In genomic region chr3:13588971-13589370, GRCh38 we compare ENCODE assay signal across 26 cellular contexts. TPM values are rescaled to one million over a fixed set of nuclear protein-coding genes. Genes with fewer than 3 reads are reported as not detected.
"Had no signal": no experiment of that assay in that cellular context is flagged by ENCODE, and none has a peak within 500 bp of the region (broad histone marks: within the 10 kb centered on the region; RNA-seq: fewer than 3 reads in every experiment).

No MANE protein-coding gene starts in this region.

- H3K36me3 Mint-ChIP-seq: activated CD4-positive, alpha-beta memory T cell treated with anti-CD3 and anti-CD28 coated beads for 36 hours; activated naive CD4-positive, alpha-beta T cell treated with anti-CD3 and anti-CD28 coated beads, Interleukin-2, amount 10 ng/mL, durations not matched to agents 7 days and 5 days; naive thymus-derived CD4-positive, alpha-beta T cell; type B pancreatic cell had no signal

- H2AFZ ChIP-seq: parathyroid adenoma had no signal

- H3K9me3 ChIP-seq: psoas muscle, right atrium auricular region, thoracic aorta, vagina had no signal

- H3K4me1 ChIP-seq: parathyroid adenoma, psoas muscle had no signal

- ATAC-seq: left colon; naive thymus-derived CD4-positive, alpha-beta T cell; psoas muscle; stimulated activated naive CD8-positive, alpha-beta T cell treated with anti-CD3 and anti-CD28 coated beads, Interleukin-15, Interleukin-2, amounts not matched to agents 100 U/mL and 50 U/mL, for 24 hours had no signal

- H3K4me3 Mint-ChIP-seq: activated CD4-positive, alpha-beta memory T cell treated with anti-CD3 and anti-CD28 coated beads for 36 hours; activated CD4-positive, alpha-beta T cell treated with anti-CD3 and anti-CD28 coated beads, Interleukin-2, amount 10 ng/mL, durations not matched to agents 24 days and 14 days; activated naive CD4-positive, alpha-beta T cell treated with anti-CD3 and anti-CD28 coated beads, Interleukin-2, amount 10 ng/mL, durations not matched to agents 7 days and 5 days; activated T-helper 1 cell treated with anti-CD3 and anti-CD28 coated beads, Interleukin-12 subunit alpha, Interleukin-12 subunit beta, Interleukin-2, Interleukin-4 antibody, amounts not matched to agents 30 ng/mL and 10 ng/mL and 1 ng/mL, durations not matched to agents 14 hours and 24 hours and 36 hours; naive thymus-derived CD4-positive, alpha-beta T cell; type B pancreatic cell had no signal

- H3K9ac ChIP-seq: parathyroid adenoma had no signal

- H3K4me1 Mint-ChIP-seq: activated CD4-positive, alpha-beta T cell treated with anti-CD3 and anti-CD28 coated beads, Interleukin-2, amount 10 ng/mL, durations not matched to agents 24 days and 14 days; activated naive CD4-positive, alpha-beta T cell treated with anti-CD3 and anti-CD28 coated beads, Interleukin-2, amount 10 ng/mL, durations not matched to agents 7 days and 5 days; naive thymus-derived CD4-positive, alpha-beta T cell had no signal

- H3K4me3 ChIP-seq: psoas muscle, right atrium auricular region, thoracic aorta, vagina had no signal

- H3K27ac Mint-ChIP-seq: activated CD4-positive, alpha-beta memory T cell treated with anti-CD3 and anti-CD28 coated beads for 36 hours; activated CD4-positive, alpha-beta T cell treated with anti-CD3 and anti-CD28 coated beads, Interleukin-2, amount 10 ng/mL, durations not matched to agents 24 days and 14 days; activated naive CD4-positive, alpha-beta T cell treated with anti-CD3 and anti-CD28 coated beads, Interleukin-2, amount 10 ng/mL, durations not matched to agents 7 days and 5 days; activated T-helper 1 cell treated with anti-CD3 and anti-CD28 coated beads, Interleukin-12 subunit alpha, Interleukin-12 subunit beta, Interleukin-2, Interleukin-4 antibody, amounts not matched to agents 30 ng/mL and 10 ng/mL and 1 ng/mL, durations not matched to agents 14 hours and 24 hours and 36 hours; naive thymus-derived CD4-positive, alpha-beta T cell; type B pancreatic cell had no signal

- H3K36me3 ChIP-seq: right atrium auricular region, thoracic aorta, vagina had no signal

- H3K27me3 ChIP-seq: right atrium auricular region, vagina had no signal

- H3K9me3 Mint-ChIP-seq: activated CD4-positive, alpha-beta memory T cell treated with anti-CD3 and anti-CD28 coated beads for 36 hours; activated CD4-positive, alpha-beta T cell treated with anti-CD3 and anti-CD28 coated beads, Interleukin-2, amount 10 ng/mL, durations not matched to agents 24 days and 14 days; activated naive CD4-positive, alpha-beta T cell treated with anti-CD3 and anti-CD28 coated beads, Interleukin-2, amount 10 ng/mL, durations not matched to agents 7 days and 5 days; activated T-helper 1 cell treated with anti-CD3 and anti-CD28 coated beads, Interleukin-12 subunit alpha, Interleukin-12 subunit beta, Interleukin-2, Interleukin-4 antibody, amounts not matched to agents 30 ng/mL and 10 ng/mL and 1 ng/mL, durations not matched to agents 14 hours and 24 hours and 36 hours; type B pancreatic cell had no signal

- H3K79me2 ChIP-seq: parathyroid adenoma had no signal

- DNase-seq: activated CD4-positive, alpha-beta memory T cell treated with anti-CD3 and anti-CD28 coated beads for 36 hours; activated CD4-positive, alpha-beta T cell treated with anti-CD3 and anti-CD28 coated beads, Interleukin-2, amount 10 ng/mL, durations not matched to agents 24 days and 14 days; activated CD4-positive, CD25-positive, alpha-beta regulatory T cell treated with anti-CD3 and anti-CD28 coated beads, Interleukin-2, amount 50 U/mL, for 72 hours; activated CD8-positive, alpha-beta memory T cell treated with anti-CD3 and anti-CD28 coated beads, Interleukin-2, amount 50 U/mL, for 4 hours; activated gamma-delta T cell; activated naive CD4-positive, alpha-beta T cell treated with anti-CD3 and anti-CD28 coated beads, Interleukin-2, amount 10 ng/mL, durations not matched to agents 7 days and 5 days; activated T-cell treated with anti-CD3 and anti-CD28 coated beads, Interleukin-2, amount 50 U/mL, for 1 hour; cortex of kidney; foreskin fibroblast; head of caudate nucleus; hippocampal formation; left colon; midbrain; naive thymus-derived CD4-positive, alpha-beta T cell; nucleus accumbens; psoas muscle; stimulated activated CD4-positive, alpha-beta T cell treated with anti-CD3 and anti-CD28 coated beads, Interleukin-12 subunit alpha, Interleukin-12 subunit beta, amount 100 ng/mL, for 4 hours; stimulated activated CD4-positive, alpha-beta T cell treated with anti-CD3 and anti-CD28 coated beads, Interleukin-4, amount 100 ng/mL, for 1 hour; stimulated activated naive CD8-positive, alpha-beta T cell treated with anti-CD3 and anti-CD28 coated beads, Interleukin-15, Interleukin-2, amounts not matched to agents 100 U/mL and 50 U/mL, for 24 hours; T-helper 1 cell had no signal

- H3K27me3 Mint-ChIP-seq: activated CD4-positive, alpha-beta memory T cell treated with anti-CD3 and anti-CD28 coated beads for 36 hours; activated naive CD4-positive, alpha-beta T cell treated with anti-CD3 and anti-CD28 coated beads, Interleukin-2, amount 10 ng/mL, durations not matched to agents 7 days and 5 days; type B pancreatic cell had no signal

- H3K27ac ChIP-seq: parathyroid adenoma, psoas muscle, right atrium auricular region, thoracic aorta, vagina had no signal

RNA-seq across cellular contexts. Expression of gene FBLN2, which starts 40.0 kb away (rescaled TPM):
- total RNA-seq: activated CD4-positive, alpha-beta memory T cell treated with anti-CD3 and anti-CD28 coated beads for 36 hours; activated CD4-positive, alpha-beta T cell treated with anti-CD3 and anti-CD28 coated beads, Interleukin-2, amount 10 ng/mL, durations not matched to agents 24 days and 14 days; activated T-helper 1 cell treated with anti-CD3 and anti-CD28 coated beads, Interleukin-12 subunit alpha, Interleukin-12 subunit beta, Interleukin-2, Interleukin-4 antibody, amounts not matched to agents 30 ng/mL and 10 ng/mL and 1 ng/mL, durations not matched to agents 14 hours and 24 hours and 36 hours had no signal
- polyA plus RNA-seq: naive thymus-derived CD4-positive, alpha-beta T cell had no signal
